20 cellular contexts compared by ENCODE assay signal in the genomic region with DNA sequence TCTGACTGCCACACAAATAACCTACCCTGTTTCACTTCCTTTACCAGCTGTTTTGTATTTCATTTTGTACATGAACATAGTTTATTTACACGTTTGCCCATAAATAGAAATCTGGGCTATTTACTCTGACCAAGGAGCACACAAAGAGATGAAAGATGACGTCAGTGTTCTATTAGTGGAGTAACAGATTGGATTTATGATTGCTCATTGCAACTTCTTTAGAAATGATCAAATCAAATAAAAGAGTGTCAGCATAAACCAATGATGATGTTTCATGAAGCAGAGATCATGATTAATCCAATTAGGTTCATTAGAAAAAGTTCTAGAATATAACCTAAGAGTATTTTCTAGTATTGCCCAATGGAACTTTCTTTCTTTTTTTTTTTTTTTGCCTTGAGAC. TPM values are rescaled to one million over a fixed set of nuclear protein-coding genes. Genes with fewer than 3 reads are reported as not detected.
"Had no signal": no experiment of that assay in that cellular context is flagged by ENCODE, and none has a peak within 500 bp of the region (broad histone marks: within the 10 kb centered on the region; RNA-seq: fewer than 3 reads in every experiment).

No MANE protein-coding gene starts in this region.

- H3K4me2 ChIP-seq: PC-9 had no signal

- H2AFZ ChIP-seq: PC-9 had no signal

- H3K9me3 Mint-ChIP-seq: activated CD8-positive, alpha-beta T cell treated with anti-CD3 and anti-CD28 coated beads for 36 hours; activated naive CD8-positive, alpha-beta T cell treated with anti-CD3 and anti-CD28 coated beads, Interleukin-2, amount 10 ng/mL, durations not matched to agents 7 days and 5 days; T-helper 1 cell treated with Interleukin-12 subunit alpha and Interleukin-12 subunit beta and Interleukin-4 antibody, amounts not matched to agents 30 μg/mL and 1 μg/mL, for 36 hours had no signal

- H3K36me3 ChIP-seq: breast epithelium had no signal

- H3K27ac Mint-ChIP-seq: activated CD8-positive, alpha-beta T cell treated with anti-CD3 and anti-CD28 coated beads for 36 hours; activated naive CD8-positive, alpha-beta T cell treated with anti-CD3 and anti-CD28 coated beads, Interleukin-2, amount 10 ng/mL, durations not matched to agents 7 days and 5 days; T-helper 1 cell treated with Interleukin-12 subunit alpha and Interleukin-12 subunit beta and Interleukin-4 antibody, amounts not matched to agents 30 μg/mL and 1 μg/mL, for 36 hours had no signal

- H3K4me1 Mint-ChIP-seq: activated naive CD8-positive, alpha-beta T cell treated with anti-CD3 and anti-CD28 coated beads, Interleukin-2, amount 10 ng/mL, durations not matched to agents 7 days and 5 days had no signal

- H3K4me3 Mint-ChIP-seq: activated CD8-positive, alpha-beta T cell treated with anti-CD3 and anti-CD28 coated beads for 36 hours; activated naive CD8-positive, alpha-beta T cell treated with anti-CD3 and anti-CD28 coated beads, Interleukin-2, amount 10 ng/mL, durations not matched to agents 7 days and 5 days; T-helper 1 cell treated with Interleukin-12 subunit alpha and Interleukin-12 subunit beta and Interleukin-4 antibody, amounts not matched to agents 30 μg/mL and 1 μg/mL, for 36 hours had no signal

- H3K4me3 ChIP-seq: adrenal gland, breast epithelium, PC-9 had no signal

- H3K4me1 ChIP-seq: adrenal gland, breast epithelium had no signal

- H3K27me3 ChIP-seq: adrenal gland, breast epithelium had no signal

- H3K36me3 Mint-ChIP-seq: activated naive CD8-positive, alpha-beta T cell treated with anti-CD3 and anti-CD28 coated beads, Interleukin-2, amount 10 ng/mL, durations not matched to agents 7 days and 5 days had no signal

- DNase-seq: activated CD4-positive, alpha-beta T cell treated with anti-CD3 and anti-CD28 coated beads for 4 hours; activated CD8-positive, alpha-beta memory T cell treated with anti-CD3 and anti-CD28 coated beads, Interleukin-2, amount 50 U/mL, for 4 hours; activated CD8-positive, alpha-beta T cell treated with anti-CD3 and anti-CD28 coated beads for 36 hours; activated naive CD4-positive, alpha-beta T cell treated with anti-CD3 and anti-CD28 coated beads, Interleukin-2, amount 50 U/mL, for 16 hours; activated naive CD8-positive, alpha-beta T cell treated with anti-CD3 and anti-CD28 coated beads, Interleukin-2, amount 10 ng/mL, durations not matched to agents 7 days and 5 days; adrenal gland; anterior cingulate cortex; caudate nucleus; NCI-H1105 treated with DMSO at 0.1 percent for 48 hours; NCI-H1436 treated with DMSO at 0.1 percent for 48 hours; NCI-H187; NCI-H2081; NCI-H510A treated with DMSO at 0.1 percent for 48 hours; NCI-H69; NK-92 treated with Interleukin-12 subunit alpha and Interleukin-12 subunit beta, amount 100 ng/mL, for 24 hours; PC-9; SHP77 treated with DMSO at 0.1 percent for 48 hours had no signal

- H3K27ac ChIP-seq: adrenal gland, breast epithelium, PC-9 had no signal

- H3K9me3 ChIP-seq: adrenal gland, breast epithelium had no signal

RNA-seq across cellular contexts. Expression of gene RTL1, which starts 12.1 kb away (rescaled TPM):
- total RNA-seq: activated CD8-positive, alpha-beta T cell treated with anti-CD3 and anti-CD28 coated beads for 36 hours; activated naive CD8-positive, alpha-beta T cell treated with anti-CD3 and anti-CD28 coated beads, Interleukin-2, amount 10 ng/mL, durations not matched to agents 7 days and 5 days; breast epithelium; PC-9; SK-MEL-5 had no signal
